11 cellular contexts compared by ENCODE assay signal in the genomic region with DNA sequence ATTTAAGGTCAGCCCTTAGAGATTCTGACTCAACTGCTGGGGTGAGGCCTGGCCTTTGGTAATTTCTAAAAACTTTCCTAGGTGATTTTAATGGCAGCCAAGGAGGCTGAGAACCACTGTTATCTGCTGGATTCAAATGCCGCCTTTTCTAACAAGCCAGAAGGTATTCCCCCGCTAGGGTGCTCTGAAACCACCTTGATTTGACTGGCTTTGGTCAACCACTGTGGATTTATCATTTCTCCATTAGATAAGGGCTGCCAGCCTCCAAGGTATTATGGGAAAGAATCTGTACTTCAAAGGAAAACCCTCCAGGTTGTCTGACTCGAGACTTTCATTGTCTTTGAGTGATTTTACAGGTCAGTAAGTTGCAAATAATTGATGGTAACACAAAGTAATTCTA. TPM values are rescaled to one million over a fixed set of nuclear protein-coding genes. Genes with fewer than 3 reads are reported as not detected.
A peak's percentile ranks its signal among the peaks of the same experiment; 100 is the strongest.
DNase-seq lines count a peak whose midpoint lies in the region; ATAC-seq and TF ChIP-seq lines count a peak whose summit lies in the region.
"Had no signal": no experiment of that assay in that cellular context is flagged by ENCODE, and none has a peak within 500 bp of the region (broad histone marks: within the 10 kb centered on the region; RNA-seq: fewer than 3 reads in every experiment).

No MANE protein-coding gene starts in this region.

- H3K4me2 ChIP-seq in mesendoderm (ENCODE audit: low read length): no peak overlapping the region

- peak overlapping the region; percentile 96 for H3K27ac Mint-ChIP-seq in activated CD4-positive, alpha-beta memory T cell treated with anti-CD3 and anti-CD28 coated beads, Interleukin-2, amount 10 ng/mL, durations not matched to agents 7 days and 5 days

- no peak overlapping the region for H3K4me3 ChIP-seq in mesendoderm (ENCODE audit: low read length)
- no peak overlapping the region for H3K4me3 ChIP-seq in tibial artery
- H3K4me3 ChIP-seq: ovary, upper lobe of right lung had no signal

- DNase-seq in activated T-cell treated with anti-CD3 and anti-CD28 coated beads, Interleukin-2, amount 50 U/mL, for 4 hours: no peak
- DNase-seq in activated T-cell treated with anti-CD3 and anti-CD28 coated beads, Interleukin-2, amount 50 U/mL, for 1 hour: no peak
- DNase-seq in activated CD4-positive, alpha-beta memory T cell treated with anti-CD3 and anti-CD28 coated beads, Interleukin-2, amount 10 ng/mL, durations not matched to agents 7 days and 5 days: no peak
- DNase-seq in mesendoderm: peak; percentile 66
- no peak for DNase-seq in tibial artery
- DNase-seq in hypothalamus (lab: John Stamatoyannopoulos, UW): no peak
- no peak for DNase-seq in left lobe of liver (ENCODE audit: low spot score)
- DNase-seq: ovary, upper lobe of right lung had no signal

- WGBS in mesendoderm (ENCODE audit: extremely low coverage, insufficient coverage, low lambda C conversion rate): no CpG with 5 or more reads among the region's 3 CpGs

- H3K9ac ChIP-seq in mesendoderm (ENCODE audit: low read length): no peak overlapping the region

- H3K4me1 Mint-ChIP-seq in activated T-cell treated with anti-CD3 and anti-CD28 coated beads, Interleukin-2, amount 50 U/mL, for 4 hours (ENCODE audit: low read depth): peaks cover 86% of the 10 kb centered on the region
- H3K4me1 Mint-ChIP-seq in activated CD4-positive, alpha-beta memory T cell treated with anti-CD3 and anti-CD28 coated beads, Interleukin-2, amount 10 ng/mL, durations not matched to agents 7 days and 5 days: peaks cover 75% of the 10 kb centered on the region

- no peak overlapping the region for H2BK5ac ChIP-seq in mesendoderm (ENCODE audit: low read length)

- no peak overlapping the region for H3K23ac ChIP-seq in mesendoderm (ENCODE audit: low read length)

- CTCF ChIA-PET in activated CD4-positive, alpha-beta memory T cell treated with anti-CD3 and anti-CD28 coated beads, Interleukin-2, amount 10 ng/mL, durations not matched to agents 7 days and 5 days (lab: Charles Lee): interaction anchor here (1.0 to 1.4 kb wide), 2 partner anchors 12 kb away, joined by 3 read pairs; no protein-coding TSS in a partner anchor

- no peak overlapping the region for H3K56ac ChIP-seq in mesendoderm (ENCODE audit: low read length)

- H2AK5ac ChIP-seq in mesendoderm (ENCODE audit: low read length): no peak overlapping the region

- H3K27ac ChIP-seq in mesendoderm (ENCODE audit: low read depth, low read length) (no peak overlapping the region), tibial artery (peak overlapping the region; percentile 41 to 66)
- H3K27ac ChIP-seq: ovary, upper lobe of right lung had no signal

- H3K4me3 Mint-ChIP-seq in activated T-cell treated with anti-CD3 and anti-CD28 coated beads, Interleukin-2, amount 50 U/mL, for 4 hours: peak overlapping the region; percentile 50
- peak overlapping the region; percentile 95 for H3K4me3 Mint-ChIP-seq in activated CD4-positive, alpha-beta memory T cell treated with anti-CD3 and anti-CD28 coated beads, Interleukin-2, amount 10 ng/mL, durations not matched to agents 7 days and 5 days

- peaks cover 10% of the 10 kb centered on the region for H3K36me3 Mint-ChIP-seq in activated T-cell treated with anti-CD3 and anti-CD28 coated beads, Interleukin-2, amount 50 U/mL, for 4 hours (ENCODE audit: insufficient read depth)
- H3K36me3 Mint-ChIP-seq in activated CD4-positive, alpha-beta memory T cell treated with anti-CD3 and anti-CD28 coated beads, Interleukin-2, amount 10 ng/mL, durations not matched to agents 7 days and 5 days (ENCODE audit: low read depth): peaks cover 66% of the 10 kb centered on the region

- ATAC-seq in activated T-cell treated with anti-CD3 and anti-CD28 coated beads, Interleukin-2, amount 50 U/mL, for 4 hours: no peak
- ATAC-seq in esophagus mucosa: no peak
- no peak for ATAC-seq in left lobe of liver
- ATAC-seq: HCT116, upper lobe of right lung had no signal

- H3K9me3 ChIP-seq in tibial artery: no peaks in the 10 kb centered on the region
- H3K9me3 ChIP-seq: ovary, upper lobe of right lung had no signal

- H3K4ac ChIP-seq in mesendoderm (ENCODE audit: low read depth, low read length): no peak overlapping the region

- POLR2A ChIA-PET in activated CD4-positive, alpha-beta memory T cell treated with anti-CD3 and anti-CD28 coated beads, Interleukin-2, amount 10 ng/mL, durations not matched to agents 7 days and 5 days (lab: Charles Lee): interaction anchor here (1.2 to 5.2 kb wide), 5 partner anchors 11 to 74 kb away, joined by 3 to 30 read pairs (median 7); a partner anchor contains a TSS

- H3K79me2 ChIP-seq in mesendoderm (ENCODE audit: control insufficient read depth, insufficient read depth, low read length): peaks cover 59% of the 10 kb centered on the region

- H2BK120ac ChIP-seq in mesendoderm (ENCODE audit: low read depth, low read length): no peak overlapping the region

- intact Hi-C loops in tibial artery (cut with DNase I; ENCODE audit: low total_unique reads): no loop called here

- TF ChIP-seq CTCF in tibial artery (IDR thresholded peaks at IDR 0.05): no peak

- no peak overlapping the region for H3K18ac ChIP-seq in mesendoderm (ENCODE audit: low read length)

- no peaks in the 10 kb centered on the region for H3K27me3 Mint-ChIP-seq in activated T-cell treated with anti-CD3 and anti-CD28 coated beads, Interleukin-2, amount 50 U/mL, for 4 hours (ENCODE audit: low read depth)
- H3K27me3 Mint-ChIP-seq in activated CD4-positive, alpha-beta memory T cell treated with anti-CD3 and anti-CD28 coated beads, Interleukin-2, amount 10 ng/mL, durations not matched to agents 7 days and 5 days: no peaks in the 10 kb centered on the region

- no peaks in the 10 kb centered on the region for H3K9me3 Mint-ChIP-seq in activated T-cell treated with anti-CD3 and anti-CD28 coated beads, Interleukin-2, amount 50 U/mL, for 4 hours
- no peaks in the 10 kb centered on the region for H3K9me3 Mint-ChIP-seq in activated CD4-positive, alpha-beta memory T cell treated with anti-CD3 and anti-CD28 coated beads, Interleukin-2, amount 10 ng/mL, durations not matched to agents 7 days and 5 days

- peaks cover 43% of the 10 kb centered on the region for H3K79me1 ChIP-seq in mesendoderm (ENCODE audit: low read length)

- H3K36me3 ChIP-seq in mesendoderm (ENCODE audit: control insufficient read depth, insufficient read depth, low read length) (no peaks in the 10 kb centered on the region), tibial artery (peaks cover 0 to 8% (median 0%) of the 10 kb centered on the region in 3 donors)
- H3K36me3 ChIP-seq: ovary, upper lobe of right lung had no signal

- peaks cover 31% of the 10 kb centered on the region for H3K4me1 ChIP-seq in mesendoderm (ENCODE audit: control insufficient read depth, low read depth, low read length)
- peaks cover 0 to 89% (median 48%) of the 10 kb centered on the region in 4 donors for H3K4me1 ChIP-seq in tibial artery

- H4K5ac ChIP-seq in mesendoderm (ENCODE audit: low read length): no peak overlapping the region

- no peak overlapping the region for H2BK15ac ChIP-seq in mesendoderm (replicated peaks; ENCODE audit: low read depth)

- H4K8ac ChIP-seq in mesendoderm (ENCODE audit: low read depth, low read length): no peak overlapping the region

- no peaks in the 10 kb centered on the region for H3K27me3 ChIP-seq in mesendoderm (ENCODE audit: insufficient read depth, low read length, poor library complexity)
- no peaks in the 10 kb centered on the region for H3K27me3 ChIP-seq in tibial artery
- H3K27me3 ChIP-seq: ovary, upper lobe of right lung had no signal

RNA-seq across cellular contexts. Expression of a gene that starts 4.3 kb away (rescaled TPM):
- total RNA-seq in activated T-cell treated with anti-CD3 and anti-CD28 coated beads, Interleukin-2, amount 50 U/mL, for 4 hours: 100 to 1,000 TPM; 102 to 156 (median 128) TPM
- 100 to 1,000 TPM; 603 to 606 TPM for total RNA-seq in activated CD4-positive, alpha-beta memory T cell treated with anti-CD3 and anti-CD28 coated beads, Interleukin-2, amount 10 ng/mL, durations not matched to agents 7 days and 5 days
- 64.5 TPM for polyA plus RNA-seq in mesendoderm (2013, experiment 1 of 2)
- 62.7 TPM for polyA plus RNA-seq in mesendoderm (2013, experiment 2 of 2)
- total RNA-seq in esophagus mucosa: 10.8 TPM
- 232 TPM for total RNA-seq in left lobe of liver
